ENCODE assay signal across 21 cellular contexts in the genomic region with DNA sequence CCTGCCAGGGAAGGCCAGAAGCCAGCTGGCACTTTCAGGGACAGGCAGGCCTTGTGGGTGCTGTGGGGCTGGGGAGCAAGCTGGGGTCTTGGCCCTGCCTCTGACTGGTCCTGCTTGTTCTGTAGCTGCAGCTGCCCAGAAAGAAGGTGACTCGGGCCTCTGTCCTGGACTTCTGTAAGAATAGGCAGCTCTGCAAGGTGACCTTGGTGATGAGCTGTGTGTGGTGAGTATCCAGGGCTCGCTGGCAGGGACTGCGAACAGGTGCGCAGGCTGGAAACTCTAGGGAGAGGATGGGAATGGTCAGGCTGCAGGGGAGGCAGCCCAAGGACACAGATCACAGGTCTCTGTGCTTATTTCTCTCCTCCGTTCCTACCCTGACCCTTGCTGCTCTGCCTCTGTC. TPM values are rescaled to one million over a fixed set of nuclear protein-coding genes. Genes with fewer than 3 reads are reported as not detected.
"Had no signal": no experiment of that assay in that cellular context is flagged by ENCODE, and none has a peak within 500 bp of the region (broad histone marks: within the 10 kb centered on the region; RNA-seq: fewer than 3 reads in every experiment).

No MANE protein-coding gene starts in this region.

- H3K9ac ChIP-seq: SK-N-SH had no signal

- H3K4me2 ChIP-seq: SK-N-SH had no signal

- DNase-seq: NCI-H1048; NCI-H1105; NCI-H1417; NCI-H1436 treated with DMSO at 0.1 percent for 48 hours; NCI-H1694; NCI-H1930; NCI-H2081; NCI-H2107; NCI-H2227 treated with DMSO at 0.1 percent for 48 hours; NCI-H524; NCI-H526 treated with DMSO at 0.1 percent for 48 hours; NCI-H748 treated with DMSO at 0.1 percent for 48 hours; NK-92 treated with Interleukin-12 subunit alpha and Interleukin-12 subunit beta, amount 100 ng/mL, for 24 hours; PC-3; SHP77; SK-N-SH had no signal

- H3K27ac ChIP-seq: RWPE1 had no signal

- H3K9me3 ChIP-seq: SK-N-SH had no signal

RNA-seq across cellular contexts. Expression of a gene that starts 31.2 kb away (rescaled TPM):
- total RNA-seq: HT-29, LHCN-M2, OCI-LY7, SK-MEL-5 had no signal
